Comparison of ENCODE assay signal across 8 cellular contexts in genomic region chr17:35117984-35118383, GRCh38. TPM values are rescaled to one million over a fixed set of nuclear protein-coding genes. Genes with fewer than 3 reads are reported as not detected.
A peak's percentile ranks its signal among the peaks of the same experiment; 100 is the strongest.
DNase-seq lines count a peak whose midpoint lies in the region; ATAC-seq and TF ChIP-seq lines count a peak whose summit lies in the region.

No MANE protein-coding gene starts in this region.

- intact Hi-C loops in ovary (cut with DNase I), result loop anchor here in 3 of 4 donors (5.0 to 10.0 kb wide), 3 partner anchors 576 to 863 kb away; partner anchors contain the start of gene CCL2 (in 1 of the 3)

- TF ChIP-seq CTCF in endodermal cell (conservative IDR thresholded peaks at IDR 0.05) (peak; percentile 31), ovary (IDR thresholded peaks at IDR 0.05) (no peak)

- H3K27me3 ChIP-seq in endodermal cell (ENCODE audit: control insufficient read depth, insufficient read depth, low read length, poor library complexity, severe bottlenecking), result peaks cover 14% of the 10 kb centered on the region
- H3K27me3 ChIP-seq in ovary, result no peaks in the 10 kb centered on the region

- H3K27ac ChIP-seq in endodermal cell (ENCODE audit: low read depth, low read length) (no peak overlapping the region), ovary (no peak overlapping the region)

- peaks cover 17% of the 10 kb centered on the region for H3K4me1 Mint-ChIP-seq in endodermal cell
- H3K4me1 Mint-ChIP-seq in stimulated activated naive CD8-positive, alpha-beta T cell treated with anti-CD3 and anti-CD28 coated beads, Interleukin-15, amount 100 ng/mL, for 72 hours, result peaks cover 50% of the 10 kb centered on the region

- H3K9ac ChIP-seq in endodermal cell (ENCODE audit: extremely low read depth, low read length, poor library complexity, severe bottlenecking), result no peak overlapping the region

- TF ChIP-seq POLR2A in ovary (IDR thresholded peaks at IDR 0.05), result no peak

- TF ChIP-seq EP300 in ovary (IDR thresholded peaks at IDR 0.05), result no peak

- H3K4me3 Mint-ChIP-seq in endodermal cell, result peak overlapping the region; percentile 74
- H3K4me3 Mint-ChIP-seq in stimulated activated naive CD8-positive, alpha-beta T cell treated with anti-CD3 and anti-CD28 coated beads, Interleukin-15, amount 100 ng/mL, for 72 hours, result peak overlapping the region; percentile 90 to 98

- H3K9me3 ChIP-seq in endodermal cell (ENCODE audit: control insufficient read depth, low read length) (no peaks in the 10 kb centered on the region), ovary (no peaks in the 10 kb centered on the region)

- peak; percentile 35 for DNase-seq in activated naive CD4-positive, alpha-beta T cell treated with Interleukin-2 at 50 U/mL for 16 hours
- no peak for DNase-seq in activated naive CD4-positive, alpha-beta T cell treated with anti-CD3 and anti-CD28 coated beads, Interleukin-2, amount 50 U/mL, for 72 hours (ENCODE audit: low spot score in 2 of 2)
- DNase-seq in OCI-M1 (lab: John Stamatoyannopoulos, UW) (peak; percentile 30), endodermal cell (no peak), ovary (no peak), NCI-H82 treated with DMSO at 0.1 percent for 48 hours (lab: John Stamatoyannopoulos, UW; ENCODE audit: unreplicated experiment) (no peak)
- DNase-seq in stimulated activated naive CD8-positive, alpha-beta T cell treated with anti-CD3 and anti-CD28 coated beads, Interleukin-15, amount 100 ng/mL, for 72 hours, result peak; percentile 28 to 54

- H3K4me1 ChIP-seq in endodermal cell (ENCODE audit: control insufficient read depth, insufficient read depth, low read length) (no peaks in the 10 kb centered on the region), ovary (ENCODE audit: insufficient read depth) (no peaks in the 10 kb centered on the region)

- H3K9me3 Mint-ChIP-seq in activated naive CD4-positive, alpha-beta T cell treated with anti-CD3 and anti-CD28 coated beads, Interleukin-2, amount 50 U/mL, for 72 hours, result no peaks in the 10 kb centered on the region
- H3K9me3 Mint-ChIP-seq in endodermal cell, result no peaks in the 10 kb centered on the region
- H3K9me3 Mint-ChIP-seq in stimulated activated naive CD8-positive, alpha-beta T cell treated with anti-CD3 and anti-CD28 coated beads, Interleukin-15, amount 100 ng/mL, for 72 hours, result no peaks in the 10 kb centered on the region

- peaks cover 18 to 25% of the 10 kb centered on the region in 2 donors for H3K36me3 Mint-ChIP-seq in activated naive CD4-positive, alpha-beta T cell treated with anti-CD3 and anti-CD28 coated beads, Interleukin-2, amount 50 U/mL, for 72 hours
- H3K36me3 Mint-ChIP-seq in endodermal cell (ENCODE audit: low read depth), result peaks cover 22% of the 10 kb centered on the region

- peaks cover 26% of the 10 kb centered on the region for H3K27me3 Mint-ChIP-seq in endodermal cell (ENCODE audit: insufficient read depth)
- H3K27me3 Mint-ChIP-seq in stimulated activated naive CD8-positive, alpha-beta T cell treated with anti-CD3 and anti-CD28 coated beads, Interleukin-15, amount 100 ng/mL, for 72 hours, result no peaks in the 10 kb centered on the region

- H3K4me3 ChIP-seq in endodermal cell (ENCODE audit: low read length), result no peak overlapping the region
- no peak overlapping the region for H3K4me3 ChIP-seq in ovary

- peak overlapping the region in 1 of 2 donors; percentile 95 for H3K27ac Mint-ChIP-seq in activated naive CD4-positive, alpha-beta T cell treated with anti-CD3 and anti-CD28 coated beads, Interleukin-2, amount 50 U/mL, for 72 hours
- H3K27ac Mint-ChIP-seq in endodermal cell, result no peak overlapping the region
- H3K27ac Mint-ChIP-seq in stimulated activated naive CD8-positive, alpha-beta T cell treated with anti-CD3 and anti-CD28 coated beads, Interleukin-15, amount 100 ng/mL, for 72 hours, result peak overlapping the region in 1 of 2 donors; percentile 41

- peaks cover 9% of the 10 kb centered on the region for H3K36me3 ChIP-seq in endodermal cell (ENCODE audit: control insufficient read depth, insufficient read depth, low read length)
- no peaks in the 10 kb centered on the region for H3K36me3 ChIP-seq in ovary

- no peak for ATAC-seq in activated naive CD4-positive, alpha-beta T cell treated with anti-CD3 and anti-CD28 coated beads, Interleukin-2, amount 50 U/mL, for 72 hours
- peak; percentile 63 for ATAC-seq in stimulated activated naive CD8-positive, alpha-beta T cell treated with anti-CD3 and anti-CD28 coated beads, Interleukin-15, amount 100 ng/mL, for 72 hours
- ATAC-seq in HG02852 (IDR thresholded peaks at IDR 0.05; ENCODE audit: unreplicated experiment), result no peak

RNA-seq across cellular contexts. Expression of gene RAD51D, which starts 1.7 kb away (rescaled TPM):
- total RNA-seq in activated naive CD4-positive, alpha-beta T cell treated with anti-CD3 and anti-CD28 coated beads, Interleukin-2, amount 50 U/mL, for 72 hours, result 10 to 100 TPM; 30.4 TPM
- total RNA-seq in endodermal cell (10 to 100 TPM; 24.8 to 26.0 TPM), ovary (10 to 100 TPM in 5 of 7 donors, 1 to 10 TPM in 2; 7.3 to 16.7 (median 11.5) TPM)
- polyA plus RNA-seq in endodermal cell (2013, experiment 1 of 2), result 9.2 TPM
- 9.5 TPM for polyA plus RNA-seq in endodermal cell (2013, experiment 2 of 2)
- 1 to 10 TPM; 7.5 to 9.3 TPM for polyA plus RNA-seq in ovary

RNA-seq across cellular contexts. Expression of gene FNDC8, which starts 3.4 kb away (rescaled TPM):
- total RNA-seq in activated naive CD4-positive, alpha-beta T cell treated with anti-CD3 and anti-CD28 coated beads, Interleukin-2, amount 50 U/mL, for 72 hours, result not detected
- total RNA-seq in endodermal cell (not detected), ovary (not detected)
- not detected for polyA plus RNA-seq in endodermal cell (2013, experiment 1 of 2)
- not detected for polyA plus RNA-seq in endodermal cell (2013, experiment 2 of 2)
- not detected for polyA plus RNA-seq in ovary

RNA-seq across cellular contexts. Expression of gene NLE1, which starts 24.1 kb away (rescaled TPM):
- 10 to 100 TPM; 17.7 to 35.6 TPM for total RNA-seq in activated naive CD4-positive, alpha-beta T cell treated with anti-CD3 and anti-CD28 coated beads, Interleukin-2, amount 50 U/mL, for 72 hours
- total RNA-seq in endodermal cell (10 to 100 TPM; 20.7 to 26.9 TPM), ovary (10 to 100 TPM; 11.7 to 26.5 (median 22.2) TPM)
- polyA plus RNA-seq in endodermal cell (2013, experiment 1 of 2), result 18.1 TPM
- polyA plus RNA-seq in endodermal cell (2013, experiment 2 of 2), result 15.7 TPM
- 10 to 100 TPM; 10.6 to 12.2 TPM for polyA plus RNA-seq in ovary

RNA-seq across cellular contexts. Expression of gene UNC45B, which starts 29.6 kb away (rescaled TPM):
- under 1 TPM in 1 of 2 donors, not detected in 1; 0.07 TPM for total RNA-seq in activated naive CD4-positive, alpha-beta T cell treated with anti-CD3 and anti-CD28 coated beads, Interleukin-2, amount 50 U/mL, for 72 hours
- not detected for total RNA-seq in endodermal cell
- not detected for polyA plus RNA-seq in endodermal cell (2013, experiment 1 of 2)
- polyA plus RNA-seq in endodermal cell (2013, experiment 2 of 2), result not detected
- total RNA-seq in ovary, result under 1 TPM in 3 of 7 donors, not detected in 4; 0.05 to 0.10 (median 0.05) TPM
- under 1 TPM; 0.05 to 0.10 TPM for polyA plus RNA-seq in ovary

RNA-seq across cellular contexts. Expression of gene RFFL, which starts 54.5 kb away (rescaled TPM):
- total RNA-seq in activated naive CD4-positive, alpha-beta T cell treated with anti-CD3 and anti-CD28 coated beads, Interleukin-2, amount 50 U/mL, for 72 hours, result 10 to 100 TPM in 1 of 2 donors, 1 to 10 TPM in 1; 7.3 to 30.9 TPM
- 10 to 100 TPM; 33.8 to 56.6 TPM for total RNA-seq in endodermal cell
- 15.5 TPM for polyA plus RNA-seq in endodermal cell (2013, experiment 1 of 2)
- polyA plus RNA-seq in endodermal cell (2013, experiment 2 of 2), result 18.5 TPM
- total RNA-seq in ovary, result 10 to 100 TPM; 10.4 to 23.9 (median 18.8) TPM
- 1 to 10 TPM; 6.3 to 9.8 TPM for polyA plus RNA-seq in ovary

Comparison
In these comparisons a context has a peak if more than half of its experiments do, and no peak if none do; other contexts are left out.
1. DNase-seq: peak in activated naive CD4-positive, alpha-beta T cell treated with Interleukin-2 at 50 U/mL for 16 hours (single experiment), OCI-M1 (single experiment) and stimulated activated naive CD8-positive, alpha-beta T cell treated with anti-CD3 and anti-CD28 coated beads, Interleukin-15, amount 100 ng/mL, for 72 hours (2 of 2); none in activated naive CD4-positive, alpha-beta T cell treated with anti-CD3 and anti-CD28 coated beads, Interleukin-2, amount 50 U/mL, for 72 hours (0 of 2), endodermal cell (single experiment), ovary (0 of 5) and NCI-H82 treated with DMSO at 0.1 percent for 48 hours (single experiment).